In the genomic region with DNA sequence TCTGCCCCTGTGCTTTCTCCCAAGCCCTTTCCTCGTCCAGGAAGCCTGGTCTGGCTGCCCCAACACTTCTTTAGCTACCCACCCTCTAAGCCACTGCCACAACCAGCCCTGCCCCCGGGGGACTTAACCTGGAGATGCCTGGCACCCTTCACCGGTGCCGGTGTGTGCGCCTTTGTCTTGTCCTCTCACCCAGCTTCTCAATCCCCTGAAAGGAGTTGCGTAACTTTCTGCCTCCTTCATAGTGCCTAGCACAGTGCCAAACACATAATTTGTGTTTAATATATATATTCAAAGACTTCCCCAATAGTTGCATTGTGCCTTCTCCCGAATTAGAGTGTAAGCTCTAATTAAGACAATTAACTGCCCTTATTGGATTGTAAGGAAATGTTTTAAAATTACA, we compare ENCODE assay signal across 2 cellular contexts.
A peak's percentile ranks its signal among the peaks of the same experiment; 100 is the strongest.
TF ChIP-seq lines count a peak whose summit lies in the region.

No MANE protein-coding gene starts in this region.

TF ChIP-seq in IMR-90, 13 proteins besides CTCF, POLR2A, EP300 and RAD21:
- TF ChIP-seq NFE2L2 (IDR thresholded peaks at IDR 0.05; ENCODE audit: low read depth, low read length) (no peak), CEBPB (IDR thresholded peaks at IDR 0.05; ENCODE audit: low read depth, low read length) (peak; percentile 49; the same call in 1 of the 2 replicates)

TF ChIP-seq in H1, 55 proteins besides CTCF, POLR2A, EP300 and RAD21:
- TF ChIP-seq SAP30 (IDR thresholded peaks at IDR 0.05; ENCODE audit: insufficient read depth, insufficient replicate concordance, low read length) (no peak), TAF1 (IDR thresholded peaks at IDR 0.05; ENCODE audit: low read depth, low read length) (no peak), CEBPB (IDR thresholded peaks at IDR 0.05; ENCODE audit: low read depth, low read length) (peak; percentile 56; the same call in 1 of the 2 replicates)
